ENCODE assay signal across 20 cellular contexts in genomic region chr3:52841211-52841980, GRCh38. TPM values are rescaled to one million over a fixed set of nuclear protein-coding genes. Genes with fewer than 3 reads are reported as not detected.
A peak's percentile ranks its signal among the peaks of the same experiment; 100 is the strongest.
DNase-seq lines count a peak whose midpoint lies in the region; ATAC-seq and TF ChIP-seq lines count a peak whose summit lies in the region.
"Had no signal": no experiment of that assay in that cellular context is flagged by ENCODE, and none has a peak within 500 bp of the region (broad histone marks: within the 10 kb centered on the region; RNA-seq: fewer than 3 reads in every experiment).

No MANE protein-coding gene starts in this region.

- H3K4me3 Mint-ChIP-seq in CD4-positive, alpha-beta memory T cell, result no peak overlapping the region
- H3K4me3 Mint-ChIP-seq in neural crest cell, result peak overlapping the region; percentile 51
- no peak overlapping the region for H3K4me3 Mint-ChIP-seq in activated naive CD4-positive, alpha-beta T cell treated with anti-CD3 and anti-CD28 coated beads, Interleukin-2, amount 10 ng/mL, durations not matched to agents 7 days and 5 days
- H3K4me3 Mint-ChIP-seq: activated CD4-positive, alpha-beta T cell treated with anti-CD3 and anti-CD28 coated beads, Interleukin-2, amount 10 ng/mL, durations not matched to agents 7 days and 5 days had no signal

- no peak overlapping the region for H3K27ac ChIP-seq in CD4-positive, alpha-beta memory T cell (ENCODE audit: low read depth, low read length)
- H3K27ac ChIP-seq in dorsolateral prefrontal cortex, result peak overlapping the region in 34 of 59 donors; percentile 1 to 92 (median 36)

- intact Hi-C loops in CD4-positive, alpha-beta memory T cell (cut with micrococcal nuclease), result no loop called here
- intact Hi-C loops in dorsolateral prefrontal cortex (cut with DNase I), result loop anchor here in 1 of 2 donors (10.0 kb wide), 1 partner anchor 93 kb away; no protein-coding TSS in a partner anchor

- CTCF ChIA-PET in CD4-positive, alpha-beta memory T cell (lab: Charles Lee; ENCODE audit: partially characterized antibody), result no interaction called here
- CTCF ChIA-PET in activated naive CD4-positive, alpha-beta T cell treated with anti-CD3 and anti-CD28 coated beads, Interleukin-2, amount 10 ng/mL, durations not matched to agents 7 days and 5 days (lab: Charles Lee), result no interaction called here

- no peaks in the 10 kb centered on the region for H3K27me3 ChIP-seq in CD4-positive, alpha-beta memory T cell (ENCODE audit: insufficient read depth, low read length)
- no peaks in the 10 kb centered on the region for H3K27me3 ChIP-seq in dorsolateral prefrontal cortex

- peaks cover 33% of the 10 kb centered on the region for H3K36me3 ChIP-seq in CD4-positive, alpha-beta memory T cell (ENCODE audit: insufficient read depth, low read length)

- POLR2A ChIA-PET in CD4-positive, alpha-beta memory T cell (lab: Charles Lee; ENCODE audit: partially characterized antibody), result no interaction called here

- no peaks in the 10 kb centered on the region for H3K27me3 Mint-ChIP-seq in CD4-positive, alpha-beta memory T cell
- H3K27me3 Mint-ChIP-seq in neural crest cell (ENCODE audit: low read depth), result no peaks in the 10 kb centered on the region
- H3K27me3 Mint-ChIP-seq in activated naive CD4-positive, alpha-beta T cell treated with anti-CD3 and anti-CD28 coated beads, Interleukin-2, amount 10 ng/mL, durations not matched to agents 7 days and 5 days, result no peaks in the 10 kb centered on the region
- H3K27me3 Mint-ChIP-seq: activated CD4-positive, alpha-beta T cell treated with anti-CD3 and anti-CD28 coated beads, Interleukin-2, amount 10 ng/mL, durations not matched to agents 7 days and 5 days had no signal

- no peak overlapping the region for H3K4me3 ChIP-seq in CD4-positive, alpha-beta memory T cell (ENCODE audit: low read length in 2 of 2)
- no peak overlapping the region for H3K4me3 ChIP-seq in dorsolateral prefrontal cortex

- DNase-seq in CD4-positive, alpha-beta memory T cell, result no peak
- DNase-seq in dorsolateral prefrontal cortex (peak in 1 of 10 donors; percentile 19), neural crest cell (ENCODE audit: low read depth, low spot score) (no peak), NCI-H748 treated with DMSO at 0.1 percent for 48 hours (lab: John Stamatoyannopoulos, UW) (no peak), T-helper 1 cell (no peak), H4 (ENCODE audit: low spot score) (no peak)
- no peak for DNase-seq in activated naive CD4-positive, alpha-beta T cell treated with anti-CD3 and anti-CD28 coated beads, Interleukin-2, amount 10 ng/mL, durations not matched to agents 7 days and 5 days
- DNase-seq: ACHN; activated CD4-positive, alpha-beta T cell treated with anti-CD3 and anti-CD28 coated beads, Interleukin-2, amount 10 ng/mL, durations not matched to agents 7 days and 5 days; CD8-positive, alpha-beta memory T cell; mammary epithelial cell; NCI-H1694; NCI-H510A treated with DMSO at 0.1 percent for 48 hours; OCI-M1; SK-N-SH; small intestine; stimulated activated naive CD4-positive, alpha-beta T cell treated with Interleukin-2 at 50 U/mL for 16 hours had no signal

- H3K9me3 ChIP-seq in CD4-positive, alpha-beta memory T cell (ENCODE audit: control insufficient read depth in 1 of 2, low read length in 2 of 2), result no peaks in the 10 kb centered on the region
- H3K9me3 ChIP-seq: SK-N-SH had no signal

- H3K36me3 Mint-ChIP-seq in CD4-positive, alpha-beta memory T cell, result peaks cover 35 to 44% of the 10 kb centered on the region in 2 donors
- H3K36me3 Mint-ChIP-seq in neural crest cell (ENCODE audit: low read depth), result peaks cover 3% of the 10 kb centered on the region
- H3K36me3 Mint-ChIP-seq in activated naive CD4-positive, alpha-beta T cell treated with anti-CD3 and anti-CD28 coated beads, Interleukin-2, amount 10 ng/mL, durations not matched to agents 7 days and 5 days, result peaks cover 12% of the 10 kb centered on the region

- H3K9me3 Mint-ChIP-seq in CD4-positive, alpha-beta memory T cell, result no peaks in the 10 kb centered on the region
- H3K9me3 Mint-ChIP-seq in neural crest cell, result no peaks in the 10 kb centered on the region
- H3K9me3 Mint-ChIP-seq in activated naive CD4-positive, alpha-beta T cell treated with anti-CD3 and anti-CD28 coated beads, Interleukin-2, amount 10 ng/mL, durations not matched to agents 7 days and 5 days, result no peaks in the 10 kb centered on the region
- H3K9me3 Mint-ChIP-seq: activated CD4-positive, alpha-beta T cell treated with anti-CD3 and anti-CD28 coated beads, Interleukin-2, amount 10 ng/mL, durations not matched to agents 7 days and 5 days; CD8-positive, alpha-beta memory T cell had no signal

- peak overlapping the region in 5 of 7 donors; percentile 52 to 85 (median 66) for H3K27ac Mint-ChIP-seq in CD4-positive, alpha-beta memory T cell
- peak overlapping the region; percentile 78 for H3K27ac Mint-ChIP-seq in neural crest cell (ENCODE audit: unreplicated experiment)
- H3K27ac Mint-ChIP-seq in activated naive CD4-positive, alpha-beta T cell treated with anti-CD3 and anti-CD28 coated beads, Interleukin-2, amount 10 ng/mL, durations not matched to agents 7 days and 5 days, result no peak overlapping the region
- H3K27ac Mint-ChIP-seq: activated CD4-positive, alpha-beta T cell treated with anti-CD3 and anti-CD28 coated beads, Interleukin-2, amount 10 ng/mL, durations not matched to agents 7 days and 5 days had no signal

- peaks cover 23% of the 10 kb centered on the region for H3K4me1 ChIP-seq in CD4-positive, alpha-beta memory T cell (ENCODE audit: insufficient read depth, low read length)

- peak; percentile 60 for ATAC-seq in HG02610 (IDR thresholded peaks at IDR 0.05; ENCODE audit: unreplicated experiment)

- TF ChIP-seq CTCF in dorsolateral prefrontal cortex (IDR thresholded peaks at IDR 0.05 in 54 of 56, conservative IDR thresholded peaks at IDR 0.05 in 2 of 56; ENCODE audit: low read depth in 1 of 56, partially characterized antibody in 56 of 56) (no peak), neural crest cell (conservative IDR thresholded peaks at IDR 0.05) (no peak)

- peaks cover 21 to 34% (median 25%) of the 10 kb centered on the region in 4 donors for H3K4me1 Mint-ChIP-seq in CD4-positive, alpha-beta memory T cell
- H3K4me1 Mint-ChIP-seq in neural crest cell, result peaks cover 44% of the 10 kb centered on the region
- peaks cover 34% of the 10 kb centered on the region for H3K4me1 Mint-ChIP-seq in activated naive CD4-positive, alpha-beta T cell treated with anti-CD3 and anti-CD28 coated beads, Interleukin-2, amount 10 ng/mL, durations not matched to agents 7 days and 5 days

RNA-seq across cellular contexts. Expression of gene MUSTN1, which starts 6.6 kb away (rescaled TPM):
- 1 to 10 TPM; 1.6 to 3.3 TPM for total RNA-seq in CD4-positive, alpha-beta memory T cell
- not detected for polyA plus RNA-seq in CD4-positive, alpha-beta memory T cell
- 10 to 100 TPM in 67 of 120 experiments, 1 to 10 TPM in 52, not detected in 1; 1.4 to 71.5 (median 11.1) TPM for total RNA-seq in dorsolateral prefrontal cortex
- 3.4 and 4.1 TPM in 2 replicates for total RNA-seq in neural crest cell
- not detected in 2 replicates for total RNA-seq in H4 (2014; rRNA removed; shearing (Covaris generic))
- total RNA-seq: Daoy, frontal cortex, mammary epithelial cell had no signal
- polyA plus RNA-seq: CD8-positive, alpha-beta memory T cell had no signal

RNA-seq across cellular contexts. Expression of gene ITIH4, which starts 10.9 kb away (rescaled TPM):
- 10 to 100 TPM; 50.5 to 50.7 TPM for total RNA-seq in CD4-positive, alpha-beta memory T cell
- 1 to 10 TPM in 1 of 2 donors, under 1 TPM in 1; 0.07 to 1.6 TPM for polyA plus RNA-seq in CD4-positive, alpha-beta memory T cell
- total RNA-seq in dorsolateral prefrontal cortex (10 to 100 TPM in 118 of 120 experiments, 1 to 10 TPM in 2; 7.8 to 39.5 (median 18.8) TPM), neural crest cell (6.3 and 8.6 TPM in 2 replicates)
- total RNA-seq in H4 (2014; rRNA removed; shearing (Covaris generic)), result 0.10 and 6.1 TPM in 2 replicates
- polyA plus RNA-seq: CD8-positive, alpha-beta memory T cell had no signal

RNA-seq across cellular contexts. Expression of gene ITIH3, which starts 46.8 kb away (rescaled TPM):
- not detected for total RNA-seq in CD4-positive, alpha-beta memory T cell
- polyA plus RNA-seq in CD4-positive, alpha-beta memory T cell, result not detected
- 10 to 100 TPM in 1 of 120 experiments, 1 to 10 TPM in 44, under 1 TPM in 42, not detected in 33; 0.17 to 11.2 (median 1.1) TPM for total RNA-seq in dorsolateral prefrontal cortex
- 0.52 TPM in 1 of 2 replicates, not detected in the other for total RNA-seq in neural crest cell
- not detected in 2 replicates for total RNA-seq in H4 (2014; rRNA removed; shearing (Covaris generic))
- total RNA-seq: activated CD4-positive, alpha-beta T cell treated with anti-CD3 and anti-CD28 coated beads, Interleukin-2, amount 10 ng/mL, durations not matched to agents 7 days and 5 days; CD8-positive, alpha-beta memory T cell; Daoy; frontal cortex; mammary epithelial cell had no signal
- polyA plus RNA-seq: CD8-positive, alpha-beta memory T cell; mammary epithelial cell had no signal

RNA-seq across cellular contexts. Expression of gene STIMATE, which starts 56.0 kb away (rescaled TPM):
- total RNA-seq in CD4-positive, alpha-beta memory T cell, result 10 to 100 TPM; 54.9 to 58.6 TPM
- polyA plus RNA-seq in CD4-positive, alpha-beta memory T cell, result 1 to 10 TPM; 7.7 to 9.0 TPM
- total RNA-seq in dorsolateral prefrontal cortex (10 to 100 TPM in 119 of 120 experiments, 1 to 10 TPM in 1; 9.2 to 40.0 (median 20.3) TPM), neural crest cell (20.3 and 21.3 TPM in 2 replicates)
- total RNA-seq in H4 (2014; rRNA removed; shearing (Covaris generic)), result 4.0 and 5.0 TPM in 2 replicates
